Comparison of ENCODE assay signal across 1 cellular context in the genomic region with DNA sequence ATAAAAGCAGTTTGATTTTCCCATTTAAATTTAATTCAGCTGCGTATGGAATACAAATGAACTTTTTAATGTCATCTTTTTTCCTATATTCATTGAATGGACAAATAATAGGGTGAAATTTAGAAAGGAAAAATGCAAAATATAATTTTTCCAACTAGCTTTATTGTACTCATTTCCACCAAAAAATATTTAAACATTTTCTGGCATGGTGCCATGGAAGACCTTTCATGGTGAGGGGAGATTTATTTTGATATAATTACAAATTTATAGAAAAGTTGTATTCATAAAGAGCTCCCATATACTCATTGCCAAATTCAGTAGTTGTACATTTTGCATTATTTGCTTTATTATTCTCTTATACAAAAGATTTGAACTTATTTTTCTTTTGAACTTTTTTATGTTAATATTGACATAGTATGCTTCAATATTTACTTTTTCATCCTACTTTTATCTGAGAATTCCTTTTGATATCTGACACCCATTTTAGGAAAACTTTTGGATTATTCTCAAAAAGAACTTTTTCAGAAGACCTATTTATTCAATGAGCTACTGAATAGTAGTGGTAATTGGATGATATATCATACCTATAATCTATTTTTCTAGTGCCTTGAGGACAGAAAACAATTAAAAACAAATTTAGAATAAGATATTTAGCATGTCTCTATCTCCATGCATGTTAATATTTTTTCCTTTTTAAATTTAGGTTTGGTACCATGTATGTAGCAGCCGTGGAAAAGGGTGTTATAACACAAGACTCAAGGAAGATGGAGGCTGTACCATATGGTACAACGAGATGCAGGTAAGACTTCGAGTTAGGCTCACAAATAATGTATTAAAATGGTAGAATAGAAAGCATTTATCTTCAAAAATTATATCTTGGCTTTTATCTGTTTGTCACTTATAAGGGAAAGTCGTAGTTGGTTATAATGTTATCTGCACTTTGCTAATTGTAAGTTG.
TF ChIP-seq lines count a peak whose summit lies in the region.

No MANE protein-coding gene starts in this region.

TF ChIP-seq in HepG2, 621 proteins besides CTCF, POLR2A, EP300 and RAD21:
- TF ChIP-seq FOXA1 (IDR thresholded peaks at IDR 0.05) (peak; percentile 90), FOXA1 (CRISPR knock-in tag; IDR thresholded peaks at IDR 0.05) (no peak), SIX1 (CRISPR knock-in tag; IDR thresholded peaks at IDR 0.05; ENCODE audit: borderline replicate concordance) (peak; percentile 91; the same call in 1 of the 2 replicates), CREM (IDR thresholded peaks at IDR 0.05) (0 out of 2 replicates have a peak, but pooled peaks have one; percentile 35), CREM (CRISPR knock-in tag; IDR thresholded peaks at IDR 0.05) (no peak), TBX3 (IDR thresholded peaks at IDR 0.05; ENCODE audit: borderline replicate concordance) (peak; percentile 46; the same call in 1 of the 2 replicates), ARID3A (IDR thresholded peaks at IDR 0.05; ENCODE audit: low read depth, low read length) (peak; percentile 71), FOXA3 (CRISPR knock-in tag; IDR thresholded peaks at IDR 0.05) (peak; percentile 47), HMG20A (CRISPR knock-in tag; IDR thresholded peaks at IDR 0.05; ENCODE audit: borderline replicate concordance) (peak; percentile 62; the same call in 1 of the 2 replicates), ZNF768 (CRISPR knock-in tag; IDR thresholded peaks at IDR 0.05) (no peak), ZNF839 (CRISPR knock-in tag; IDR thresholded peaks at IDR 0.05; ENCODE audit: borderline replicate concordance) (no peak), NCOA2 (CRISPR knock-in tag; IDR thresholded peaks at IDR 0.05) (0 out of 2 replicates have a peak, but pooled peaks have one; percentile 27), GABPB1 (CRISPR knock-in tag; IDR thresholded peaks at IDR 0.05) (no peak), SIX4 (CRISPR knock-in tag; IDR thresholded peaks at IDR 0.05) (peak; percentile 95), ISL2 (CRISPR knock-in tag; IDR thresholded peaks at IDR 0.05) (no peak)
- TF ChIP-seq, protein P1, sequence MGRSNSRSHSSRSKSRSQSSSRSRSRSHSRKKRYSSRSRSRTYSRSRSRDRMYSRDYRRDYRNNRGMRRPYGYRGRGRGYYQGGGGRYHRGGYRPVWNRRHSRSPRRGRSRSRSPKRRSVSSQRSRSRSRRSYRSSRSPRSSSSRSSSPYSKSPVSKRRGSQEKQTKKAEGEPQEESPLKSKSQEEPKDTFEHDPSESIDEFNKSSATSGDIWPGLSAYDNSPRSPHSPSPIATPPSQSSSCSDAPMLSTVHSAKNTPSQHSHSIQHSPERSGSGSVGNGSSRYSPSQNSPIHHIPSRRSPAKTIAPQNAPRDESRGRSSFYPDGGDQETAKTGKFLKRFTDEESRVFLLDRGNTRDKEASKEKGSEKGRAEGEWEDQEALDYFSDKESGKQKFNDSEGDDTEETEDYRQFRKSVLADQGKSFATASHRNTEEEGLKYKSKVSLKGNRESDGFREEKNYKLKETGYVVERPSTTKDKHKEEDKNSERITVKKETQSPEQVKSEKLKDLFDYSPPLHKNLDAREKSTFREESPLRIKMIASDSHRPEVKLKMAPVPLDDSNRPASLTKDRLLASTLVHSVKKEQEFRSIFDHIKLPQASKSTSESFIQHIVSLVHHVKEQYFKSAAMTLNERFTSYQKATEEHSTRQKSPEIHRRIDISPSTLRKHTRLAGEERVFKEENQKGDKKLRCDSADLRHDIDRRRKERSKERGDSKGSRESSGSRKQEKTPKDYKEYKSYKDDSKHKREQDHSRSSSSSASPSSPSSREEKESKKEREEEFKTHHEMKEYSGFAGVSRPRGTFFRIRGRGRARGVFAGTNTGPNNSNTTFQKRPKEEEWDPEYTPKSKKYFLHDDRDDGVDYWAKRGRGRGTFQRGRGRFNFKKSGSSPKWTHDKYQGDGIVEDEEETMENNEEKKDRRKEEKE (IDR thresholded peaks at IDR 0.05) = no peak
TF ChIP-seq in HepG2: peak in this region for 9.
